Comparison of ENCODE assay signal across 19 cellular contexts in the genomic region with DNA sequence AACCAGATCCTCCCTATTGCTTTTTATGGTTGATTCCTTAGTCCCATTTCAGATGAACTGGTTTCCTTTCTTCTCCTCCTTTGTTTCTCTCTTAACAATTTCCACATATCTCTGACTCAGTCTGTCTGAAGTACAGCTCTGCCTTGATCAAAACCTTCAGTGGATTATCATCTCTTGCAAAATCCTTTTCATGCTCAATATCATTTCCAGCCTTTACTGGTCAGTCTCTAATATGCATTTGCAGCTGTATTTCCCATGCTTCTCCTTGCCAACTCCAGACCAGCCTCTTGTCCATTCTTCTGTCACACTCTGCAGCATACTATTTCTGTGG.
DNase-seq lines count a peak whose midpoint lies in the region; ATAC-seq and TF ChIP-seq lines count a peak whose summit lies in the region.
"Had no signal": no experiment of that assay in that cellular context is flagged by ENCODE, and none has a peak within 500 bp of the region (broad histone marks: within the 10 kb centered on the region; RNA-seq: fewer than 3 reads in every experiment).

No MANE protein-coding gene starts in this region.

- peaks cover 15% of the 10 kb centered on the region for H3K27me3 Mint-ChIP-seq in activated CD8-positive, alpha-beta T cell treated with anti-CD3 and anti-CD28 coated beads for 36 hours
- H3K27me3 Mint-ChIP-seq: activated B cell treated with CpG ODN at 0.5 μM for 24 hours had no signal

- H3K27ac Mint-ChIP-seq in activated CD8-positive, alpha-beta T cell treated with anti-CD3 and anti-CD28 coated beads for 36 hours = no peak overlapping the region
- H3K27ac Mint-ChIP-seq: activated B cell treated with CpG ODN at 0.5 μM for 24 hours; activated CD8-positive, alpha-beta T cell treated with anti-CD3 and anti-CD28 coated beads, Interleukin-2, amount 10 ng/mL, durations not matched to agents 7 days and 5 days; CD8-positive, alpha-beta memory T cell had no signal

- CTCF ChIA-PET in activated CD8-positive, alpha-beta T cell treated with anti-CD3 and anti-CD28 coated beads for 36 hours (lab: Charles Lee) = no interaction called here

- no peaks in the 10 kb centered on the region for H3K36me3 Mint-ChIP-seq in activated CD8-positive, alpha-beta T cell treated with anti-CD3 and anti-CD28 coated beads for 36 hours (ENCODE audit: low read depth)
- H3K36me3 Mint-ChIP-seq: CD8-positive, alpha-beta memory T cell had no signal

- no peak overlapping the region for H3K4me3 ChIP-seq in AG10803 (ENCODE audit: low read length)
- no peak overlapping the region for H3K4me3 ChIP-seq in choroid plexus epithelial cell (ENCODE audit: low read depth, low read length)
- H3K4me3 ChIP-seq: SK-N-MC had no signal

- H3K4me1 Mint-ChIP-seq in activated CD8-positive, alpha-beta T cell treated with anti-CD3 and anti-CD28 coated beads for 36 hours (ENCODE audit: low read depth) = no peaks in the 10 kb centered on the region
- H3K4me1 Mint-ChIP-seq: activated B cell treated with CpG ODN at 0.5 μM for 24 hours; CD8-positive, alpha-beta memory T cell had no signal

- TF ChIP-seq CTCF in AG10803 (conservative IDR thresholded peaks at IDR 0.05; ENCODE audit: low read length) = no peak
- no peak for TF ChIP-seq CTCF in choroid plexus epithelial cell (conservative IDR thresholded peaks at IDR 0.05; ENCODE audit: low read depth, low read length)
- TF ChIP-seq CTCF in activated CD8-positive, alpha-beta T cell treated with anti-CD3 and anti-CD28 coated beads for 36 hours (IDR thresholded peaks at IDR 0.05) = no peak

- H3K9me3 Mint-ChIP-seq in activated CD8-positive, alpha-beta T cell treated with anti-CD3 and anti-CD28 coated beads for 36 hours = no peaks in the 10 kb centered on the region
- H3K9me3 Mint-ChIP-seq: activated B cell treated with CpG ODN at 0.5 μM for 24 hours; CD8-positive, alpha-beta memory T cell had no signal

- peak; percentile 6 for ATAC-seq in GM19395 (IDR thresholded peaks at IDR 0.05; ENCODE audit: unreplicated experiment)
- no peak for ATAC-seq in GM19455 (IDR thresholded peaks at IDR 0.05; ENCODE audit: unreplicated experiment)
- ATAC-seq in activated CD8-positive, alpha-beta T cell treated with anti-CD3 and anti-CD28 coated beads for 36 hours = no peak
- ATAC-seq: activated CD8-positive, alpha-beta T cell treated with anti-CD3 and anti-CD28 coated beads, Interleukin-2, amount 10 ng/mL, durations not matched to agents 7 days and 5 days had no signal

- H3K4me3 Mint-ChIP-seq in activated CD8-positive, alpha-beta T cell treated with anti-CD3 and anti-CD28 coated beads for 36 hours = no peak overlapping the region
- H3K4me3 Mint-ChIP-seq: activated B cell treated with CpG ODN at 0.5 μM for 24 hours; activated CD8-positive, alpha-beta T cell treated with anti-CD3 and anti-CD28 coated beads, Interleukin-2, amount 10 ng/mL, durations not matched to agents 7 days and 5 days; CD8-positive, alpha-beta memory T cell had no signal

- POLR2A ChIA-PET in activated CD8-positive, alpha-beta T cell treated with anti-CD3 and anti-CD28 coated beads for 36 hours (lab: Charles Lee) = no interaction called here

- DNase-seq in AG10803 (ENCODE audit: low read depth) (peak; percentile 29), choroid plexus epithelial cell (ENCODE audit: low read depth) (peak; percentile 3), iris pigment epithelial cell (ENCODE audit: low read depth) (peak; percentile 62), midbrain (lab: John Stamatoyannopoulos, UW) (no peak)
- no peak for DNase-seq in activated CD8-positive, alpha-beta T cell treated with anti-CD3 and anti-CD28 coated beads for 36 hours
- DNase-seq in activated CD4-positive, alpha-beta T cell treated with anti-CD3 and anti-CD28 coated beads for 48 hours = no peak
- DNase-seq: activated B cell treated with CpG ODN at 0.5 μM for 24 hours; activated CD8-positive, alpha-beta T cell treated with anti-CD3 and anti-CD28 coated beads, Interleukin-2, amount 10 ng/mL, durations not matched to agents 7 days and 5 days; activated naive CD4-positive, alpha-beta T cell; activated T-cell treated with anti-CD3 and anti-CD28 coated beads, Interleukin-2, amount 50 U/mL, for 1 hour; CD8-positive, alpha-beta memory T cell; DND-41; effector memory CD4-positive, alpha-beta T cell; NCI-H1436; NCI-H2171 treated with DMSO at 0.1 percent for 48 hours; RPMI8226 had no signal

- intact Hi-C loops in activated CD8-positive, alpha-beta T cell treated with anti-CD3 and anti-CD28 coated beads for 36 hours (cut with micrococcal nuclease) = no loop called here

Comparison
In these comparisons a context has a peak if more than half of its experiments do, and no peak if none do; other contexts are left out.
1. DNase-seq: peak in AG10803 (single experiment), choroid plexus epithelial cell (single experiment) and iris pigment epithelial cell (single experiment); none in activated CD8-positive, alpha-beta T cell treated with anti-CD3 and anti-CD28 coated beads for 36 hours (single experiment), activated CD4-positive, alpha-beta T cell treated with anti-CD3 and anti-CD28 coated beads for 48 hours (single experiment) and midbrain (single experiment).